Comparison of ENCODE assay signal across 20 cellular contexts in genomic region chr13:75841905-75842304, GRCh38.
DNase-seq lines count a peak whose midpoint lies in the region; ATAC-seq and TF ChIP-seq lines count a peak whose summit lies in the region.
"Had no signal": no experiment of that assay in that cellular context is flagged by ENCODE, and none has a peak within 500 bp of the region (broad histone marks: within the 10 kb centered on the region; RNA-seq: fewer than 3 reads in every experiment).

No MANE protein-coding gene starts in this region.

- no peaks in the 10 kb centered on the region for H3K27me3 Mint-ChIP-seq in activated naive CD4-positive, alpha-beta T cell treated with anti-CD3 and anti-CD28 coated beads for 36 hours (ENCODE audit: low read depth)
- peaks cover 75% of the 10 kb centered on the region for H3K27me3 Mint-ChIP-seq in HFFc6 (ENCODE audit: insufficient read depth)
- no peaks in the 10 kb centered on the region for H3K27me3 Mint-ChIP-seq in activated naive CD8-positive, alpha-beta T cell treated with anti-CD3 and anti-CD28 coated beads, Interleukin-2, amount 10 ng/mL, durations not matched to agents 7 days and 5 days
- H3K27me3 Mint-ChIP-seq: CD4-positive, CD25-positive, alpha-beta regulatory T cell had no signal

- H3K4me1 ChIP-seq in thymus (ENCODE audit: control insufficient read depth, insufficient read depth, low read length), result peaks cover 29% of the 10 kb centered on the region
- H3K4me1 ChIP-seq: BE2C had no signal

- H3K9me3 Mint-ChIP-seq in activated naive CD4-positive, alpha-beta T cell treated with anti-CD3 and anti-CD28 coated beads for 36 hours, result no peaks in the 10 kb centered on the region
- peaks cover 61% of the 10 kb centered on the region for H3K9me3 Mint-ChIP-seq in HFFc6
- peaks cover 5% of the 10 kb centered on the region for H3K9me3 Mint-ChIP-seq in activated naive CD8-positive, alpha-beta T cell treated with anti-CD3 and anti-CD28 coated beads, Interleukin-2, amount 10 ng/mL, durations not matched to agents 7 days and 5 days

- intact Hi-C loops in activated naive CD4-positive, alpha-beta T cell treated with anti-CD3 and anti-CD28 coated beads for 36 hours (cut with micrococcal nuclease), result no loop called here

- TF ChIP-seq CTCF in HFFc6 (IDR thresholded peaks at IDR 0.05) (no peak), WERI-Rb-1 (IDR thresholded peaks at IDR 0.05; ENCODE audit: low read depth, low read length) (no peak)

- H3K36me3 ChIP-seq in thymus (ENCODE audit: control insufficient read depth, insufficient read depth) (peaks cover 23% of the 10 kb centered on the region), WERI-Rb-1 (no peaks in the 10 kb centered on the region; the same call in 1 of the 2 replicates)
- H3K36me3 ChIP-seq: BE2C had no signal

- H3K9me3 ChIP-seq in thymus (ENCODE audit: control insufficient read depth) (peaks cover 3% of the 10 kb centered on the region), WERI-Rb-1 (ENCODE audit: severe bottlenecking) (no peaks in the 10 kb centered on the region)
- H3K9me3 ChIP-seq: BE2C had no signal

- peak overlapping the region; percentile 80 for H3K27ac ChIP-seq in thymus (ENCODE audit: low read depth)
- H3K27ac ChIP-seq in WERI-Rb-1, result no peak overlapping the region

- POLR2A ChIA-PET in activated naive CD8-positive, alpha-beta T cell treated with anti-CD3 and anti-CD28 coated beads, Interleukin-2, amount 10 ng/mL, durations not matched to agents 7 days and 5 days (lab: Charles Lee), result no interaction called here

- CTCF ChIA-PET in activated naive CD4-positive, alpha-beta T cell treated with anti-CD3 and anti-CD28 coated beads for 36 hours (lab: Charles Lee), result interaction anchor here (1.2 to 1.8 kb wide), 4 partner anchors 28 to 146 kb away, joined by 3 to 7 read pairs (median 6); no protein-coding TSS in a partner anchor

- DNase-seq in activated naive CD4-positive, alpha-beta T cell treated with anti-CD3 and anti-CD28 coated beads for 36 hours, result peak; percentile 8
- no peak for DNase-seq in activated naive CD4-positive, alpha-beta T cell (lab: John Stamatoyannopoulos, UW)
- DNase-seq in HFFc6 (no peak), WERI-Rb-1 (no peak), COLO668 (lab: John Stamatoyannopoulos, UW; ENCODE audit: unreplicated experiment) (no peak)
- no peak for DNase-seq in activated naive CD8-positive, alpha-beta T cell treated with anti-CD3 and anti-CD28 coated beads, Interleukin-2, amount 10 ng/mL, durations not matched to agents 7 days and 5 days
- DNase-seq: BE2C, Calu3, DMS53, KBM-7, NCI-H1694 treated with DMSO at 0.1 percent for 48 hours, NCI-H2107, NCI-H226, NCI-H524, NCI-H82, PC-3, RPMI8226, SHP77 treated with DMSO at 0.1 percent for 48 hours had no signal

- 81% methylated on average over 5 of the region's 5 CpGs for WGBS in thymus

- ATAC-seq in activated naive CD8-positive, alpha-beta T cell treated with anti-CD3 and anti-CD28 coated beads, Interleukin-2, amount 10 ng/mL, durations not matched to agents 7 days and 5 days (ENCODE audit: low read depth), result peak; percentile 73
- ATAC-seq: PC-3 had no signal

- H3K4me3 ChIP-seq in thymus (ENCODE audit: low read length), result no peak overlapping the region
- H3K4me3 ChIP-seq in WERI-Rb-1 (ENCODE audit: low read depth, low read length), result no peak overlapping the region

- H3K4me1 Mint-ChIP-seq in activated naive CD4-positive, alpha-beta T cell treated with anti-CD3 and anti-CD28 coated beads for 36 hours (ENCODE audit: low read depth), result peaks cover 12% of the 10 kb centered on the region
- peaks cover 31% of the 10 kb centered on the region for H3K4me1 Mint-ChIP-seq in HFFc6 (ENCODE audit: low read depth)
- H3K4me1 Mint-ChIP-seq in activated naive CD8-positive, alpha-beta T cell treated with anti-CD3 and anti-CD28 coated beads, Interleukin-2, amount 10 ng/mL, durations not matched to agents 7 days and 5 days, result peaks cover 4% of the 10 kb centered on the region

- H3K27me3 ChIP-seq in thymus (ENCODE audit: control insufficient read depth, insufficient read depth), result no peaks in the 10 kb centered on the region
- H3K27me3 ChIP-seq in WERI-Rb-1 (ENCODE audit: insufficient read depth, low read depth, severe bottlenecking), result no peaks in the 10 kb centered on the region
- H3K27me3 ChIP-seq: BE2C had no signal

- H3K4me3 Mint-ChIP-seq in activated naive CD4-positive, alpha-beta T cell treated with anti-CD3 and anti-CD28 coated beads for 36 hours, result no peak overlapping the region
- H3K4me3 Mint-ChIP-seq in HFFc6, result peak overlapping the region; percentile 78; the same call in 1 of the 2 replicates
- no peak overlapping the region for H3K4me3 Mint-ChIP-seq in activated naive CD8-positive, alpha-beta T cell treated with anti-CD3 and anti-CD28 coated beads, Interleukin-2, amount 10 ng/mL, durations not matched to agents 7 days and 5 days

- H3K27ac Mint-ChIP-seq in activated naive CD4-positive, alpha-beta T cell treated with anti-CD3 and anti-CD28 coated beads for 36 hours, result no peak overlapping the region
- peak overlapping the region; percentile 74 for H3K27ac Mint-ChIP-seq in HFFc6
- no peak overlapping the region for H3K27ac Mint-ChIP-seq in activated naive CD8-positive, alpha-beta T cell treated with anti-CD3 and anti-CD28 coated beads, Interleukin-2, amount 10 ng/mL, durations not matched to agents 7 days and 5 days

- peaks cover 29% of the 10 kb centered on the region for H3K36me3 Mint-ChIP-seq in activated naive CD4-positive, alpha-beta T cell treated with anti-CD3 and anti-CD28 coated beads for 36 hours (ENCODE audit: low read depth)
- H3K36me3 Mint-ChIP-seq in HFFc6 (ENCODE audit: low read depth), result peaks cover 88% of the 10 kb centered on the region
- H3K36me3 Mint-ChIP-seq in activated naive CD8-positive, alpha-beta T cell treated with anti-CD3 and anti-CD28 coated beads, Interleukin-2, amount 10 ng/mL, durations not matched to agents 7 days and 5 days, result peaks cover 32% of the 10 kb centered on the region
